25 cellular contexts compared by ENCODE assay signal in genomic region chr1:236561976-236562375, GRCh38. TPM values are rescaled to one million over a fixed set of nuclear protein-coding genes. Genes with fewer than 3 reads are reported as not detected.
DNase-seq lines count a peak whose midpoint lies in the region; ATAC-seq, FAIRE-seq and TF ChIP-seq lines count a peak whose summit lies in the region.
"Had no signal": no experiment of that assay in that cellular context is flagged by ENCODE, and none has a peak within 500 bp of the region (broad histone marks: within the 10 kb centered on the region; RNA-seq: fewer than 3 reads in every experiment).

No MANE protein-coding gene starts in this region.

- no peak for TF ChIP-seq POLR2A in GM12878 (IDR thresholded peaks at IDR 0.05; ENCODE audit: low read depth, low read length)

- TF ChIP-seq CTCF in D721Med (IDR thresholded peaks at IDR 0.05; ENCODE audit: insufficient read depth, missing control alignments) = no peak
- no peak for TF ChIP-seq CTCF in GM12878 (IDR thresholded peaks at IDR 0.05 in 2 of 3, conservative IDR thresholded peaks at IDR 0.05 in 1 of 3; ENCODE audit: control insufficient read depth in 2 of 3, extremely low read depth in 1 of 3, insufficient read depth in 1 of 3, low read depth in 3 of 3, low read length in 3 of 3)

- H3K27ac ChIP-seq in GM12878 (ENCODE audit: control insufficient read depth, insufficient read depth) = no peak overlapping the region
- no peak overlapping the region for H3K27ac ChIP-seq in naive thymus-derived CD4-positive, alpha-beta T cell (ENCODE audit: low read depth, low read length)
- H3K27ac ChIP-seq in effector memory CD4-positive, alpha-beta T cell (ENCODE audit: insufficient read depth, low read length, poor library complexity, severe bottlenecking) = no peak overlapping the region
- H3K27ac ChIP-seq: C4-2B, HL-60, KMS-11, PC-9, RWPE1 had no signal

- H3K36me3 Mint-ChIP-seq in activated naive CD4-positive, alpha-beta T cell treated with anti-CD3 and anti-CD28 coated beads, Interleukin-2, amount 50 U/mL, for 72 hours = peaks cover 7 to 26% of the 10 kb centered on the region in 2 donors
- peaks cover 13 to 73% (median 20%) of the 10 kb centered on the region in 5 donors for H3K36me3 Mint-ChIP-seq in naive thymus-derived CD4-positive, alpha-beta T cell

- H3K27ac Mint-ChIP-seq in activated naive CD4-positive, alpha-beta T cell treated with anti-CD3 and anti-CD28 coated beads, Interleukin-2, amount 50 U/mL, for 72 hours = peak overlapping the region; percentile 45
- peak overlapping the region in 7 of 9 donors; percentile 9 to 72 (median 20) for H3K27ac Mint-ChIP-seq in naive thymus-derived CD4-positive, alpha-beta T cell
- H3K27ac Mint-ChIP-seq: GM23338 had no signal

- H3K4me1 Mint-ChIP-seq in naive thymus-derived CD4-positive, alpha-beta T cell = no peaks in the 10 kb centered on the region
- H3K4me1 Mint-ChIP-seq: GM23338 had no signal

- no peaks in the 10 kb centered on the region for H3K27me3 Mint-ChIP-seq in naive thymus-derived CD4-positive, alpha-beta T cell

- no peak overlapping the region for H3K4me3 ChIP-seq in GM12878
- no peak overlapping the region for H3K4me3 ChIP-seq in naive thymus-derived CD4-positive, alpha-beta T cell (ENCODE audit: low read length)
- no peak overlapping the region for H3K4me3 ChIP-seq in effector memory CD4-positive, alpha-beta T cell (ENCODE audit: insufficient read depth, low read depth, low read length, poor library complexity, severe bottlenecking)
- H3K4me3 ChIP-seq: GM23338, PC-9 had no signal

- FAIRE-seq in D721Med (lab: Jason Lieb, UNC) = peak; percentile 46
- no peak for FAIRE-seq in GM12878 (lab: Jason Lieb, UNC)

- DNase-seq in activated naive CD4-positive, alpha-beta T cell treated with anti-CD3 and anti-CD28 coated beads, Interleukin-2, amount 50 U/mL, for 72 hours (ENCODE audit: low spot score in 2 of 2) = no peak
- DNase-seq in activated naive CD4-positive, alpha-beta T cell treated with Interleukin-2 at 50 U/mL for 16 hours = no peak
- DNase-seq in D721Med (ENCODE audit: insufficient read length, low spot score) = no peak
- no peak for DNase-seq in GM12878 (ENCODE audit: low read depth, low spot score)
- DNase-seq in naive thymus-derived CD4-positive, alpha-beta T cell = no peak
- no peak for DNase-seq in activated gamma-delta T cell treated with Interleukin-2 at 50 U/mL for 16 hours
- no peak for DNase-seq in midbrain (lab: John Stamatoyannopoulos, UW)
- no peak for DNase-seq in effector memory CD4-positive, alpha-beta T cell
- DNase-seq: ACHN, Caco-2, DMS153, GF-D8, HCEC 1CT, NCI-H1417 treated with DMSO at 0.1 percent for 48 hours, NCI-H1930, NCI-H226, NCI-H524, NCI-H82, PC-9, SIG-M5 had no signal

- no peaks in the 10 kb centered on the region for H3K4me1 ChIP-seq in GM12878 (ENCODE audit: control insufficient read depth, insufficient read depth, low read length)
- H3K4me1 ChIP-seq in naive thymus-derived CD4-positive, alpha-beta T cell (ENCODE audit: control insufficient read depth in 2 of 2, insufficient read depth in 2 of 2, low read length in 2 of 2) = no peaks in the 10 kb centered on the region
- H3K4me1 ChIP-seq in effector memory CD4-positive, alpha-beta T cell (ENCODE audit: control insufficient read depth, insufficient read depth, low read length, poor library complexity, severe bottlenecking) = no peaks in the 10 kb centered on the region
- H3K4me1 ChIP-seq: Caco-2 had no signal

- no peak overlapping the region for H3K9ac ChIP-seq in GM12878 (ENCODE audit: control insufficient read depth, insufficient read depth, low read length)
- H3K9ac ChIP-seq: KMS-11 had no signal

- CTCF ChIA-PET in GM12878 (lab: Yijun Ruan, JAX) = no interaction called here
- CTCF ChIA-PET in naive thymus-derived CD4-positive, alpha-beta T cell (lab: Charles Lee) = no interaction called here

- H2AFZ ChIP-seq in GM12878 (ENCODE audit: control insufficient read depth, low read depth, low read length) = no peak overlapping the region
- H2AFZ ChIP-seq: GM23338, PC-9 had no signal

- H3K4me3 Mint-ChIP-seq in naive thymus-derived CD4-positive, alpha-beta T cell = no peak overlapping the region
- H3K4me3 Mint-ChIP-seq: GM23338 had no signal

- H3K36me3 ChIP-seq in GM12878 (ENCODE audit: control insufficient read depth in 2 of 2, insufficient read depth in 2 of 2, low read length in 1 of 2) = peaks cover 10 to 43% of the 10 kb centered on the region in 2 experiments; a peak in 3 of 4 replicates
- peaks cover 11 to 92% (median 17%) of the 10 kb centered on the region in 3 experiments for H3K36me3 ChIP-seq in naive thymus-derived CD4-positive, alpha-beta T cell (ENCODE audit: control insufficient read depth in 2 of 3, insufficient read depth in 3 of 3, low read length in 3 of 3)
- H3K36me3 ChIP-seq in effector memory CD4-positive, alpha-beta T cell (ENCODE audit: control insufficient read depth, insufficient read depth, low read length) = peaks cover 64% of the 10 kb centered on the region

- no peak for TF ChIP-seq EP300 in GM12878 (IDR thresholded peaks at IDR 0.05; ENCODE audit: borderline replicate concordance in 1 of 2, control insufficient read depth in 1 of 2, low read depth in 2 of 2, low read length in 2 of 2)

- WGBS in GM12878 (ENCODE audit: insufficient coverage, insufficient replicate concordance, low lambda C conversion rate, missing lambda C conversion rate) = 82% methylated on average over 2 of the region's 2 CpGs

- SMC1A ChIA-PET in GM12878 (lab: Charles Lee; ENCODE audit: uncharacterized antibody, unreplicated experiment) = no interaction called here

- POLR2A ChIA-PET in GM12878 (lab: Charles Lee) = no interaction called here
- POLR2A ChIA-PET in naive thymus-derived CD4-positive, alpha-beta T cell (lab: Charles Lee) = no interaction called here

- RAD21 ChIA-PET in GM12878 (lab: Charles Lee; ENCODE audit: unreplicated experiment) = no interaction called here

- H3K79me2 ChIP-seq in GM12878 (ENCODE audit: control insufficient read depth, insufficient read depth, low read length) = no peaks in the 10 kb centered on the region

- no peak for ATAC-seq in activated naive CD4-positive, alpha-beta T cell treated with anti-CD3 and anti-CD28 coated beads, Interleukin-2, amount 50 U/mL, for 72 hours
- ATAC-seq in GM12878 = no peak
- no peak for ATAC-seq in naive thymus-derived CD4-positive, alpha-beta T cell
- ATAC-seq: GM23338 had no signal

- H4K20me1 ChIP-seq in GM12878 (ENCODE audit: control insufficient read depth, insufficient read depth) = no peaks in the 10 kb centered on the region

- no peak overlapping the region for H3K4me2 ChIP-seq in GM12878 (ENCODE audit: control insufficient read depth, insufficient read depth)
- H3K4me2 ChIP-seq: GM23338, KMS-11, PC-9 had no signal

- H3K9me3 Mint-ChIP-seq in activated naive CD4-positive, alpha-beta T cell treated with anti-CD3 and anti-CD28 coated beads, Interleukin-2, amount 50 U/mL, for 72 hours = no peaks in the 10 kb centered on the region
- H3K9me3 Mint-ChIP-seq in naive thymus-derived CD4-positive, alpha-beta T cell = no peaks in the 10 kb centered on the region
- H3K9me3 Mint-ChIP-seq: GM23338 had no signal

- TSS peak; percentile 6 for BruUV-seq in GM12878 (replicated peaks; lab: Mats Ljungman, UMichigan)

- in situ Hi-C loops in GM12878 (cut with MboI) = no loop called here

- no peak for TF ChIP-seq RAD21 in GM12878 (IDR thresholded peaks at IDR 0.05; ENCODE audit: insufficient read depth, low read depth, low read length)

- H3K27me3 ChIP-seq in GM12878 (replicated peaks in 1 of 2; ENCODE audit: control insufficient read depth in 2 of 2, insufficient read depth in 2 of 2, low read length in 1 of 2) = no peaks in the 10 kb centered on the region
- no peaks in the 10 kb centered on the region for H3K27me3 ChIP-seq in naive thymus-derived CD4-positive, alpha-beta T cell (ENCODE audit: control insufficient read depth in 2 of 2, insufficient read depth in 2 of 2, low read length in 2 of 2)
- no peaks in the 10 kb centered on the region for H3K27me3 ChIP-seq in effector memory CD4-positive, alpha-beta T cell (replicated peaks; ENCODE audit: control insufficient read depth, insufficient read depth, low read length, poor library complexity, severe bottlenecking)

- H3K9me3 ChIP-seq in GM12878 (replicated peaks; ENCODE audit: control insufficient read depth, insufficient read depth, low read length) = no peaks in the 10 kb centered on the region
- no peaks in the 10 kb centered on the region for H3K9me3 ChIP-seq in naive thymus-derived CD4-positive, alpha-beta T cell (ENCODE audit: control insufficient read depth in 2 of 3, low read length in 3 of 3)
- no peaks in the 10 kb centered on the region for H3K9me3 ChIP-seq in effector memory CD4-positive, alpha-beta T cell (ENCODE audit: control insufficient read depth, low read length)
- H3K9me3 ChIP-seq: Caco-2 had no signal

- intact Hi-C loops in GM12878 (cut with micrococcal nuclease; ENCODE audit: unreplicated experiment) = no loop called here
- intact Hi-C loops in naive thymus-derived CD4-positive, alpha-beta T cell (cut with micrococcal nuclease) = no loop called here

RNA-seq across cellular contexts. Expression of gene LGALS8, which starts 38.2 kb away (rescaled TPM):
- 100 to 1,000 TPM; 132 to 156 TPM for total RNA-seq in activated naive CD4-positive, alpha-beta T cell treated with anti-CD3 and anti-CD28 coated beads, Interleukin-2, amount 50 U/mL, for 72 hours
- 165 and 175 TPM in 2 replicates for total RNA-seq in GM12878 (2013; cell fraction: nucleolus; rRNA removed)
- 16.0 and 23.9 TPM in 2 replicates for total RNA-seq in GM12878 (2014; rRNA removed)
- total RNA-seq in GM12878 (2014; rRNA removed; fragmentation: Illumina TruSeq; extraction: Trizol) = 19.9 and 20.0 TPM in 2 replicates
- 15.4 and 16.4 TPM in 2 replicates for total RNA-seq in GM12878 (2021)
- 35.3 TPM for polyA plus RNA-seq in GM12878 (2011; ENCODE audit: low read depth)
- polyA plus RNA-seq in GM12878 (2011; rRNA removed) = 86.5 and 107 TPM in 2 replicates
- 45.3 and 58.0 TPM in 2 replicates for polyA plus RNA-seq in GM12878 (2011; cell fraction: cytosol; rRNA removed)
- polyA plus RNA-seq in GM12878 (2011; cell fraction: nucleus; rRNA removed) = 233 and 364 TPM in 2 replicates
- polyA plus RNA-seq in GM12878 (2012) = 28.4 and 44.1 TPM in 2 replicates
- 20.4 and 21.6 TPM in 2 replicates for polyA plus RNA-seq in GM12878 (2014; fragmentation: Illumina TruSeq; extraction: Trizol)
- 10 to 100 TPM; 15.9 to 18.6 TPM for polyA plus RNA-seq in GM12878 (2014; fragmentation: Nextera tagmentation; extraction: Ambion mirVana)
- 24.2 and 25.2 TPM in 2 replicates for polyA plus RNA-seq in GM12878 (2014; rRNA removed)
- polyA plus RNA-seq in GM12878 (2016; fragmentation: Nextera tagmentation; extraction: Ambion mirVana) = 10 to 100 TPM; 18.0 to 19.8 TPM
- polyA minus RNA-seq in GM12878 (2011; rRNA and poly(A)+ RNA removed) = 53.5 and 60.1 TPM in 2 replicates
- polyA minus RNA-seq in GM12878 (2011; cell fraction: cytosol; rRNA and poly(A)+ RNA removed) = 11.9 and 13.4 TPM in 2 replicates
- polyA minus RNA-seq in GM12878 (2011; cell fraction: nucleus; rRNA and poly(A)+ RNA removed) = 76.8 and 81.1 TPM in 2 replicates
- total RNA-seq in naive thymus-derived CD4-positive, alpha-beta T cell = 100 to 1,000 TPM; 114 to 143 (median 134) TPM
- polyA plus RNA-seq in naive thymus-derived CD4-positive, alpha-beta T cell = 10 to 100 TPM; 41.3 to 45.0 TPM

RNA-seq across cellular contexts. Expression of gene HEATR1, which starts 42.3 kb away (rescaled TPM):
- 10 to 100 TPM; 49.4 to 74.0 TPM for total RNA-seq in activated naive CD4-positive, alpha-beta T cell treated with anti-CD3 and anti-CD28 coated beads, Interleukin-2, amount 50 U/mL, for 72 hours
- 181 and 182 TPM in 2 replicates for total RNA-seq in GM12878 (2013; cell fraction: nucleolus; rRNA removed)
- total RNA-seq in GM12878 (2014; rRNA removed) = 47.8 and 49.7 TPM in 2 replicates
- total RNA-seq in GM12878 (2014; rRNA removed; fragmentation: Illumina TruSeq; extraction: Trizol) = 53.4 and 53.8 TPM in 2 replicates
- 61.7 and 72.3 TPM in 2 replicates for total RNA-seq in GM12878 (2021)
- 14.2 TPM for polyA plus RNA-seq in GM12878 (2011; ENCODE audit: low read depth)
- polyA plus RNA-seq in GM12878 (2011; rRNA removed) = 28.7 and 30.6 TPM in 2 replicates
- 14.1 and 14.4 TPM in 2 replicates for polyA plus RNA-seq in GM12878 (2011; cell fraction: cytosol; rRNA removed)
- 40.0 and 43.2 TPM in 2 replicates for polyA plus RNA-seq in GM12878 (2011; cell fraction: nucleus; rRNA removed)
- polyA plus RNA-seq in GM12878 (2012) = 14.2 and 18.0 TPM in 2 replicates
- polyA plus RNA-seq in GM12878 (2014; fragmentation: Illumina TruSeq; extraction: Trizol) = 36.0 and 39.7 TPM in 2 replicates
- 10 to 100 TPM in 1 of 2 experiments, 1 to 10 TPM in 1; 8.6 to 16.7 TPM for polyA plus RNA-seq in GM12878 (2014; fragmentation: Nextera tagmentation; extraction: Ambion mirVana)
- 25.5 and 26.1 TPM in 2 replicates for polyA plus RNA-seq in GM12878 (2014; rRNA removed)
- 10 to 100 TPM; 48.9 to 49.4 TPM for polyA plus RNA-seq in GM12878 (2016; fragmentation: Nextera tagmentation; extraction: Ambion mirVana)
- 88.8 and 112 TPM in 2 replicates for polyA minus RNA-seq in GM12878 (2011; rRNA and poly(A)+ RNA removed)
- 28.7 and 34.9 TPM in 2 replicates for polyA minus RNA-seq in GM12878 (2011; cell fraction: cytosol; rRNA and poly(A)+ RNA removed)
- polyA minus RNA-seq in GM12878 (2011; cell fraction: nucleus; rRNA and poly(A)+ RNA removed) = 49.6 and 80.5 TPM in 2 replicates
- total RNA-seq in naive thymus-derived CD4-positive, alpha-beta T cell = 10 to 100 TPM; 29.3 to 58.7 (median 45.8) TPM
- 10 to 100 TPM; 14.2 to 14.6 TPM for polyA plus RNA-seq in naive thymus-derived CD4-positive, alpha-beta T cell
